ENCODE assay signal across 12 cellular contexts in the genomic region with DNA sequence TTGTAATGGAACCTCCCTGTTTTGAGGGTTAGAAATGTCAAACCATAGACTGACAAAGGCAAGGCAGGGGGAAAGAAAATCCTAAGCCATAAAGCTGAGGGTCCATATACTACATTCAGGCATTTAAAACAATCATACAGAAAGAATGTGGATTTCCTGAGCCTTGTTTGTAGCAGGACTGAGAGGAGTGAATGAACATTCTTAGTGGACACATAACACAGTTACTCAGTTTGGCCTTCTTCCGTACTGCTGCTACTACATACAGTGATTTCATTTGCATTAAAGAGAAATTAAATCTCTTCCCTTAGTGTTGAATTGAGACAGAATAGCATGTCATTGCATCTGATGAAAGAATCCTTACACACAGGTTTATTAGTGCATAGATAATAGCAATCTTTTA.
"Had no signal": no experiment of that assay in that cellular context is flagged by ENCODE, and none has a peak within 500 bp of the region (broad histone marks: within the 10 kb centered on the region; RNA-seq: fewer than 3 reads in every experiment).

No MANE protein-coding gene starts in this region.

- ATAC-seq: pancreas had no signal

- H3K27me3 ChIP-seq: colonic mucosa, hepatocyte, pancreas, stomach had no signal

- H3K9me3 ChIP-seq: colonic mucosa, pancreas, stomach, thoracic aorta had no signal

- DNase-seq: activated CD4-positive, alpha-beta T cell treated with anti-CD3 and anti-CD28 coated beads for 48 hours; activated effector memory CD4-positive, alpha-beta T cell treated with Interleukin-2 at 50 U/mL for 16 hours; caudate nucleus; colonic mucosa; pancreas; stimulated activated CD4-positive, alpha-beta T cell treated with anti-CD3 and anti-CD28 coated beads, Interleukin-4, amount 100 ng/mL, for 1 hour; stomach; SW 1271; T-helper 9 cell had no signal

- H3K4me3 ChIP-seq: colonic mucosa, hepatocyte, pancreas, stomach, thoracic aorta had no signal

- H3K27ac ChIP-seq: colonic mucosa, hepatocyte, pancreas, stomach, thoracic aorta, VCaP had no signal

- H3K4me1 ChIP-seq: colonic mucosa had no signal
